Comparison of ENCODE assay signal across 10 cellular contexts in the genomic region with DNA sequence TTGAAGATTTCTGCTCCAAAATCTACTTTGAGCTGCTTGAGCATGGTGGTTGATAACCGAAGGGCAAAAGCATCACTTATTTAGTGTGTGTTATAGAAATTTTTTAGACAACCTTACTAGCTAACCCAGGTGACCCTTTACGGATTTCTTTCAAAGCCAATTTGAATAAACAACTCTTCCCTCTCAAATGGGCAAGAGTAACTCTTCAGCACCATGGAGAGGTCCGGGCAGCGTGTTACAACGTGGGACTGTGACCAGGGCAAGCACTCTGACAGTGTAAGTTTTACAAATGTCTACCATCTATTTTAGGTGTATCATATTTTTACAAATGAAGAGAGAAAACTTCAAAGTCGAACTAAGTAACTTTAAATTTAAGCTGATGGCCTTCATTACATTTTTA.
DNase-seq lines count a peak whose midpoint lies in the region; ATAC-seq and TF ChIP-seq lines count a peak whose summit lies in the region.
"Had no signal": no experiment of that assay in that cellular context is flagged by ENCODE, and none has a peak within 500 bp of the region (broad histone marks: within the 10 kb centered on the region; RNA-seq: fewer than 3 reads in every experiment).

No MANE protein-coding gene starts in this region.

- ATAC-seq in HG02973 (IDR thresholded peaks at IDR 0.05; ENCODE audit: unreplicated experiment) (no peak), GM19351 (IDR thresholded peaks at IDR 0.05; ENCODE audit: unreplicated experiment) (no peak), GM18517 (IDR thresholded peaks at IDR 0.05; ENCODE audit: unreplicated experiment) (no peak)

- in situ Hi-C loops in brain microvascular endothelial cell (cut with HindIII; ENCODE audit: low pct_ligation_motif_present, low sequenced_read_pairs): loop anchor here (25.0 kb wide), 1 partner anchor 436 kb away; no protein-coding TSS in a partner anchor

- intact Hi-C loops in esophagus squamous epithelium (cut with DNase I): no loop called here

- H3K36me3 ChIP-seq in brain microvascular endothelial cell (replicated peaks) (no peaks in the 10 kb centered on the region), esophagus squamous epithelium (no peaks in the 10 kb centered on the region)

- 8 to 9% methylated on average over 6 of the region's 6 CpGs for WGBS in esophagus squamous epithelium, 2 donors

- H3K27ac ChIP-seq in brain microvascular endothelial cell (no peak overlapping the region), esophagus squamous epithelium (no peak overlapping the region)

- no peaks in the 10 kb centered on the region for H3K4me1 ChIP-seq in esophagus squamous epithelium

- H3K4me3 ChIP-seq in brain microvascular endothelial cell (ENCODE audit: low read depth, low read length): no peak overlapping the region
- H3K4me3 ChIP-seq in esophagus squamous epithelium: no peak overlapping the region

- TF ChIP-seq CTCF in brain microvascular endothelial cell (IDR thresholded peaks at IDR 0.05; ENCODE audit: low read depth, low read length, missing control alignments) (no peak), esophagus squamous epithelium (IDR thresholded peaks at IDR 0.05) (no peak)

- H3K27me3 ChIP-seq in brain microvascular endothelial cell (replicated peaks) (no peaks in the 10 kb centered on the region), esophagus squamous epithelium (no peaks in the 10 kb centered on the region)

- DNase-seq in GM03348 (ENCODE audit: low spot score) (peak; percentile 32), LoVo (ENCODE audit: low spot score) (peak; percentile 34), brain microvascular endothelial cell (peak; percentile 60), medulla oblongata (ENCODE audit: extremely low spot score) (peak; percentile 14), esophagus squamous epithelium (lab: John Stamatoyannopoulos, UW) (no peak)
- DNase-seq: activated T-cell treated with anti-CD3 and anti-CD28 coated beads, Interleukin-2, amount 50 U/mL, for 1 hour; kidney had no signal

- no peak for TF ChIP-seq POLR2A in esophagus squamous epithelium (IDR thresholded peaks at IDR 0.05)

- no peaks in the 10 kb centered on the region for H3K9me3 ChIP-seq in esophagus squamous epithelium
